1 cellular context compared by ENCODE assay signal in the genomic region with DNA sequence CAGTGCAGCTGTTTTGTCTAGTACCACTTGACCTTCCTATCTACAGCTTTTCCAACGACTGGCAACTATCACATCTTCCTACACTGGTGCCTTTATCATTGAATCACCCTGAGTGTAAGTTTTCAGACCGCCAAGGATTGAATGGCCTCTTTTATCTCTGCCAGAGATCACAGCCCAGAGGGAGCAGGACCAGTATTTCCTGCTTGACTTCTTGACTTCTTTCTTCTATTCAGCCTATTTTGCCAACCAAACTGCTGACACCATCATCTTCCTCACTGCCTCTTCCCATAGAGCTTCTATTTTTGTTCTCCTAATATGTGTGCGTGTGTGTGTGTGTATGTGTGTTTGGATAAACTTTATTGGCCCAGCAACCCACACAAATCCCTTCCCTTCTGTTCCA.
TF ChIP-seq lines count a peak whose summit lies in the region.

No MANE protein-coding gene starts in this region.

TF ChIP-seq in K562, 482 proteins besides CTCF, POLR2A, EP300 and RAD21 (continued from another document):
- no peak for TF ChIP-seq TRIM25 (IDR thresholded peaks at IDR 0.05; ENCODE audit: borderline replicate concordance)
- no peak for TF ChIP-seq NONO (IDR thresholded peaks at IDR 0.05; ENCODE audit: low read depth in 2 of 2, low read length in 1 of 2)
- no peak for TF ChIP-seq SIN3A (IDR thresholded peaks at IDR 0.05; ENCODE audit: borderline replicate concordance in 2 of 2, control insufficient read depth in 1 of 2, low read depth in 2 of 2, low read length in 2 of 2)
- TF ChIP-seq ZNF316 (IDR thresholded peaks at IDR 0.05): peak; percentile 68
- no peak for TF ChIP-seq SP2 (IDR thresholded peaks at IDR 0.05; ENCODE audit: extremely low read depth, low read depth, low read length, poor library complexity, severe bottlenecking)
- TF ChIP-seq CBFA2T3 (IDR thresholded peaks at IDR 0.05): 0 out of 2 replicates have a peak, but pooled peaks have one; percentile 16
- peak; percentile 88 for TF ChIP-seq ZBTB40 (IDR thresholded peaks at IDR 0.05)
- 0 out of 2 replicates have a peak, but pooled peaks have one; percentile 34 for TF ChIP-seq ZBTB40 (CRISPR knock-in tag; IDR thresholded peaks at IDR 0.05)
- TF ChIP-seq RCOR1 (IDR thresholded peaks at IDR 0.05; ENCODE audit: borderline replicate concordance in 1 of 2, low read depth in 2 of 2, low read length in 2 of 2): peak in 1 of 2 experiments; percentile 52; a peak in 2 of 4 replicates
- TF ChIP-seq FOXA1 (IDR thresholded peaks at IDR 0.05; ENCODE audit: borderline replicate concordance): no peak
- TF ChIP-seq C11orf30 (IDR thresholded peaks at IDR 0.05; ENCODE audit: low read depth): peak; percentile 26; the same call in 1 of the 2 replicates
- no peak for TF ChIP-seq ZNF174 (CRISPR knock-in tag; IDR thresholded peaks at IDR 0.05)
TF ChIP-seq in K562: peak in this region for 6.
